16 cellular contexts compared by ENCODE assay signal in genomic region chr2:132009177-132009873, GRCh38.
DNase-seq lines count a peak whose midpoint lies in the region; ATAC-seq and TF ChIP-seq lines count a peak whose summit lies in the region.
"Had no signal": no experiment of that assay in that cellular context is flagged by ENCODE, and none has a peak within 500 bp of the region (broad histone marks: within the 10 kb centered on the region; RNA-seq: fewer than 3 reads in every experiment).

No MANE protein-coding gene starts in this region.

- no peak overlapping the region for H3K27ac ChIP-seq in heart right ventricle
- H3K27ac ChIP-seq in urinary bladder (ENCODE audit: low read depth) = no peak overlapping the region
- H3K27ac ChIP-seq: epithelial cell of prostate, ovary had no signal

- H3K27me3 ChIP-seq in heart right ventricle = peaks cover 0 to 38% (median 24%) of the 10 kb centered on the region in 7 donors
- H3K27me3 ChIP-seq: ovary had no signal

- peak overlapping the region in 9 of 10 donors; percentile 14 to 46 (median 32) for H3K4me3 ChIP-seq in heart right ventricle
- H3K4me3 ChIP-seq in urinary bladder (ENCODE audit: low read depth, low read length) = peak overlapping the region; percentile 42
- H3K4me3 ChIP-seq: body of pancreas, ovary had no signal

- H3K4me1 Mint-ChIP-seq in endothelial cell (ENCODE audit: unreplicated experiment) (no peaks in the 10 kb centered on the region), nephron (no peaks in the 10 kb centered on the region)

- H3K9me3 ChIP-seq in heart right ventricle = peaks cover 0 to 10% (median 0%) of the 10 kb centered on the region in 11 donors
- H3K9me3 ChIP-seq: body of pancreas, ovary had no signal

- DNase-seq in heart right ventricle (no peak), left cardiac atrium (no peak), endothelial cell (ENCODE audit: low spot score) (no peak), hypothalamus (lab: John Stamatoyannopoulos, UW) (no peak), NCI-H2107 treated with DMSO at 0.1 percent for 48 hours (lab: John Stamatoyannopoulos, UW; ENCODE audit: unreplicated experiment) (no peak)
- DNase-seq: ACHN; activated T-cell treated with anti-CD3 and anti-CD28 coated beads, Interleukin-2, amount 50 U/mL, for 1 hour; DND-41; ovary; SHP77 treated with DMSO at 0.1 percent for 48 hours; stimulated activated CD4-positive, alpha-beta T cell treated with anti-CD3 and anti-CD28 coated beads, Interleukin-4, amount 100 ng/mL, for 4 hours had no signal

- ATAC-seq in heart right ventricle (no peak), left cardiac atrium (no peak), GM18870 (IDR thresholded peaks at IDR 0.05; ENCODE audit: unreplicated experiment) (no peak)

- no peaks in the 10 kb centered on the region for H3K36me3 ChIP-seq in heart right ventricle
- no peaks in the 10 kb centered on the region for H3K36me3 ChIP-seq in urinary bladder (ENCODE audit: insufficient read depth)
- H3K36me3 ChIP-seq: ovary had no signal

- TF ChIP-seq CTCF in heart right ventricle (IDR thresholded peaks at IDR 0.05) = no peak
- TF ChIP-seq CTCF in endothelial cell (IDR thresholded peaks at IDR 0.05; ENCODE audit: unreplicated experiment) = no peak
- no peak for TF ChIP-seq CTCF in nephron (IDR thresholded peaks at IDR 0.05; ENCODE audit: unreplicated experiment in 3 of 3)

- H3K27me3 Mint-ChIP-seq in endothelial cell (ENCODE audit: unreplicated experiment) = peaks cover 2% of the 10 kb centered on the region
- peaks cover 87% of the 10 kb centered on the region for H3K27me3 Mint-ChIP-seq in nephron (ENCODE audit: low read depth)

- H3K4me1 ChIP-seq in heart right ventricle = peaks cover 0 to 7% (median 0%) of the 10 kb centered on the region in 9 donors
- H3K4me1 ChIP-seq in urinary bladder (ENCODE audit: insufficient read depth) = no peaks in the 10 kb centered on the region

- 13 to 15% methylated on average over 13 of the region's 13 CpGs for WGBS in heart right ventricle, 2 donors
- 12% methylated on average over 13 of the region's 13 CpGs for WGBS in urinary bladder

- intact Hi-C loops in heart right ventricle (cut with DNase I) = no loop called here
- intact Hi-C loops in left cardiac atrium (cut with DNase I) = no loop called here

- H3K4me3 Mint-ChIP-seq in endothelial cell (ENCODE audit: unreplicated experiment) = peak overlapping the region; percentile 92
- H3K4me3 Mint-ChIP-seq in nephron = peak overlapping the region; percentile 81

- H3K27ac Mint-ChIP-seq in endothelial cell (ENCODE audit: unreplicated experiment) (no peak overlapping the region), nephron (no peak overlapping the region)

- no peaks in the 10 kb centered on the region for H3K9me3 Mint-ChIP-seq in endothelial cell (ENCODE audit: unreplicated experiment)
- peaks cover 2% of the 10 kb centered on the region for H3K9me3 Mint-ChIP-seq in nephron

- H3K36me3 Mint-ChIP-seq in endothelial cell (ENCODE audit: low read depth, unreplicated experiment) (no peaks in the 10 kb centered on the region), nephron (ENCODE audit: low read depth) (no peaks in the 10 kb centered on the region)
